8 cellular contexts compared by ENCODE assay signal in the genomic region with DNA sequence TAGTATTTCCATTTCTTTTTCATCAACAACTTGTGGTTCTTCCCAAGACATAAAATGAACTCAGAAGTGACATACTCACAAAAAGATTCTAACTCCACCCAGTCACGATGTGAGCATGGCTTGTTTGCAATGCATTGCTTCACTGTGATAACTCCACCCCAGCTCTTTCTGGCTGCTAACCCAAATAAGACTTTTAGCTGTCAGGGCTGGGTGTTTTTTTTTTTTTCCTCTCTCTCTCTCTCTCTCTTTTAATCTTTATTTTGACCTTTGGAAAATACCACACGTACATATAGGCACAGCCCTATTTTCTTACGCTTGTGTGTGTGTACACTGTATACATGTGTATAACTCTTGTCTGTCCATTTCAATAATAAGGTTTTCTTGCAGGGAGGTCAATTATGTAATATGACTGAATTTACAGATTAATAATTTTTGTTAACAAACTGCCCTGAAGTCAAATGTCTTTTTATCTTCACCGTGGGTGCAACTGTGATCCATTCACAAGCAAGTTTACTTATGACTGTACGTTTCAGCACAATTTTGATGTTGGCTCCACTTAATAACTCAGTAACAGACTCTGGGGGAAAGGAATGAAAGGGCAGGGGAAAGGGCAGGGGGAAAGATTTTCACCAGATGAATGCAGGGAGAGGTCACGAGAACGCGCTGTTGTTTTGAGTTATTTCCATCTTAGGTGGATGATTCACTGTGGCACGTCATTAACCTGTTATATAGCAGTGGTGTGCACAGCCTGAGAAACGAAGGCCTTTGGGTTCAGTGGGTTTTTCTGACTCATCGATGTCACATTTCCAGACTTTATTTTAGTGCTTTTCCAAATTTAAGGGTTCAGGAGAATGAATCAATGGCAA. TPM values are rescaled to one million over a fixed set of nuclear protein-coding genes. Genes with fewer than 3 reads are reported as not detected.
DNase-seq lines count a peak whose midpoint lies in the region; ATAC-seq and TF ChIP-seq lines count a peak whose summit lies in the region.

No MANE protein-coding gene starts in this region.

- ATAC-seq in GM19397 (IDR thresholded peaks at IDR 0.05; ENCODE audit: unreplicated experiment), result peak; percentile 84
- peak; percentile 76 for ATAC-seq in HG03460 (IDR thresholded peaks at IDR 0.05; ENCODE audit: unreplicated experiment)

- DNase-seq in A172 (ENCODE audit: low spot score) (peak; percentile 98), epithelial cell of esophagus (ENCODE audit: low read depth) (peak; percentile 38), skeletal muscle cell (ENCODE audit: low read depth) (peak; percentile 75), AML-193 (lab: John Stamatoyannopoulos, UW) (no peak), NCI-H446 treated with DMSO at 0.1 percent for 48 hours (lab: John Stamatoyannopoulos, UW) (no peak)
- DNase-seq in activated CD4-positive, alpha-beta T cell treated with anti-CD3 and anti-CD28 coated beads, Interleukin-2, amount 50 U/mL, for 24 hours (ENCODE audit: low read depth in 1 of 2, low spot score in 1 of 2), result peak; percentile 28 to 85

- TF ChIP-seq CTCF in epithelial cell of esophagus (IDR thresholded peaks at IDR 0.05; ENCODE audit: insufficient read depth, low read depth, low read length, missing control alignments), result no peak

- H3K4me3 ChIP-seq in epithelial cell of esophagus (ENCODE audit: low read length) (no peak overlapping the region), skeletal muscle cell (ENCODE audit: low read depth, low read length) (no peak overlapping the region)

RNA-seq across cellular contexts. Expression of a gene that starts 49.1 kb away (rescaled TPM):
- total RNA-seq in A172 (2014; rRNA removed; shearing (Covaris generic)), result not detected in 2 replicates

Comparison
In these comparisons a context has a peak if more than half of its experiments do, and no peak if none do; other contexts are left out.
1. DNase-seq: peak in A172 (single experiment), activated CD4-positive, alpha-beta T cell treated with anti-CD3 and anti-CD28 coated beads, Interleukin-2, amount 50 U/mL, for 24 hours (2 of 2), epithelial cell of esophagus (single experiment) and skeletal muscle cell (single experiment); none in AML-193 (0 of 2) and NCI-H446 treated with DMSO at 0.1 percent for 48 hours (single experiment).